Comparison of ENCODE assay signal across 8 cellular contexts in the genomic region with DNA sequence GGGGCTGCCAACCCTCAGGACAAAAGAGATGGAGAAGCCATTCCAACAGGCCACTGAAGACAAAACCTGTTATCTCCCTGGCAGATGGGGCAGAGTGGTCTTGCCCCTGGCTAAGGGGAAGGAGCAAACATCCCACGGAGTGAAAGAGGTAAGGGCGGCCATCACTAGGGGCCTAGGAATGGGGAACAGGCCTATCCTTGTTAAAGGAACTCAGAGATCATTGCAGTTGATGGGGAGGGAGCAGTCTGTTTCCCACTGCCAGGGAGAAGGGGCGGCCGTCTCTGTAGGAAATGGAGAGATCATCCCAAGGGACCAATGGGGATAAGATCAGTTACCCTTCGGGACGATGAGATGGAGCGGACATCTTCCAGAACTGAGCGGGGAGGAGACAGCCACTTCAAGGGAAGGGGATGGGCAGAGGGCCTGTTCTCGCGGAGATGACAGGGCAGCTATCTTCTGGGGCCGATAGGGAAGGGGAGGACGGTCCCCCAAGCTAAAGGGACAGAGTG. TPM values are rescaled to one million over a fixed set of nuclear protein-coding genes. Genes with fewer than 3 reads are reported as not detected.
A peak's percentile ranks its signal among the peaks of the same experiment; 100 is the strongest.
DNase-seq lines count a peak whose midpoint lies in the region; ATAC-seq and TF ChIP-seq lines count a peak whose summit lies in the region.

No MANE protein-coding gene starts in this region.

- H3K4me1 ChIP-seq in ES-I3 (ENCODE audit: insufficient read depth, low read length), result no peaks in the 10 kb centered on the region
- peaks cover 0 to 23% (median 7%) of the 10 kb centered on the region in 4 donors for H3K4me1 ChIP-seq in Peyer's patch
- H3K4me1 ChIP-seq in esophagus squamous epithelium, result peaks cover 14 to 34% (median 18%) of the 10 kb centered on the region in 3 donors
- H3K4me1 ChIP-seq in trophoblast cell (ENCODE audit: control insufficient read depth in 1 of 2, insufficient read depth in 2 of 2, low read length in 2 of 2), result peaks cover 12% of the 10 kb centered on the region in 2 experiments

- H4K91ac ChIP-seq in trophoblast cell (ENCODE audit: low read depth, low read length), result peak overlapping the region; percentile 73

- H3K27ac ChIP-seq in Peyer's patch (peak overlapping the region; percentile 75 to 85 (median 83)), esophagus squamous epithelium (peak overlapping the region; percentile 83 to 92 (median 88)), trophoblast cell (ENCODE audit: low read depth, low read length) (no peak overlapping the region)

- H2AK5ac ChIP-seq in trophoblast cell (ENCODE audit: low read length), result no peak overlapping the region

- no peak overlapping the region for H2BK5ac ChIP-seq in trophoblast cell (ENCODE audit: low read depth, low read length, poor library complexity)

- H3K14ac ChIP-seq in trophoblast cell (ENCODE audit: low read length), result peak overlapping the region; percentile 59

- H3K27me3 ChIP-seq in Peyer's patch (no peaks in the 10 kb centered on the region), esophagus squamous epithelium (no peaks in the 10 kb centered on the region), trophoblast cell (ENCODE audit: insufficient read depth, low read length) (no peaks in the 10 kb centered on the region)

- ATAC-seq in HG02588 (IDR thresholded peaks at IDR 0.05; ENCODE audit: unreplicated experiment), result no peak
- no peak for ATAC-seq in GM21390 (IDR thresholded peaks at IDR 0.05; ENCODE audit: unreplicated experiment)

- peak overlapping the region; percentile 73 for H2AFZ ChIP-seq in trophoblast cell (ENCODE audit: insufficient read depth, low read length, poor library complexity)

- H3K23ac ChIP-seq in trophoblast cell (ENCODE audit: low read length), result no peak overlapping the region

- peak overlapping the region; percentile 57; the same call in 1 of the 2 replicates for H3K9ac ChIP-seq in ES-I3 (ENCODE audit: low read depth, low read length)
- no peak overlapping the region for H3K9ac ChIP-seq in trophoblast cell (ENCODE audit: low read length)

- peak overlapping the region; percentile 82 for H3K4me2 ChIP-seq in trophoblast cell (ENCODE audit: low read length)

- no peaks in the 10 kb centered on the region for H3K9me3 ChIP-seq in ES-I3 (ENCODE audit: control insufficient read depth, insufficient read depth, low read length)
- H3K9me3 ChIP-seq in Peyer's patch, result no peaks in the 10 kb centered on the region
- no peaks in the 10 kb centered on the region for H3K9me3 ChIP-seq in esophagus squamous epithelium
- peaks cover 1% of the 10 kb centered on the region for H3K9me3 ChIP-seq in trophoblast cell (ENCODE audit: insufficient read depth, low read depth, low read length)

- no peak for TF ChIP-seq CTCF in Peyer's patch (IDR thresholded peaks at IDR 0.05)
- TF ChIP-seq CTCF in esophagus squamous epithelium (IDR thresholded peaks at IDR 0.05), result no peak
- no peak for TF ChIP-seq CTCF in GM10266 (IDR thresholded peaks at IDR 0.05; ENCODE audit: control insufficient read depth, insufficient read depth, low read depth, missing control alignments)

- H3K18ac ChIP-seq in trophoblast cell (ENCODE audit: low read length), result peak overlapping the region; percentile 44

- H3K79me1 ChIP-seq in trophoblast cell (ENCODE audit: low read length), result peaks cover 8% of the 10 kb centered on the region

- H4K12ac ChIP-seq in trophoblast cell (ENCODE audit: low read depth, low read length), result peak overlapping the region; percentile 89

- peak overlapping the region; percentile 38 for H3K4ac ChIP-seq in trophoblast cell (ENCODE audit: low read depth, low read length)

- TF ChIP-seq POLR2A in Peyer's patch (IDR thresholded peaks at IDR 0.05), result no peak
- TF ChIP-seq POLR2A in esophagus squamous epithelium (IDR thresholded peaks at IDR 0.05), result no peak

- intact Hi-C loops in esophagus squamous epithelium (cut with DNase I), result no loop called here

- DNase-seq in Peyer's patch (no peak), esophagus squamous epithelium (lab: John Stamatoyannopoulos, UW) (no peak), trophoblast cell (no peak), hypothalamus (lab: John Stamatoyannopoulos, UW) (no peak), GM10266 (ENCODE audit: extremely low spot score) (no peak)

- WGBS in esophagus squamous epithelium, 2 donors, result 12 to 18% methylated on average over 8 to 12 of the region's 12 CpGs
- WGBS in trophoblast cell (ENCODE audit: extremely low coverage, insufficient coverage, insufficient read length), result no CpG with 5 or more reads among the region's 12 CpGs

- H4K8ac ChIP-seq in trophoblast cell (ENCODE audit: low read depth, low read length), result peak overlapping the region; percentile 91

- H3K79me2 ChIP-seq in trophoblast cell (ENCODE audit: control insufficient read depth, insufficient read depth, low read length, poor library complexity), result peaks cover 9% of the 10 kb centered on the region

- H3K36me3 ChIP-seq in ES-I3 (ENCODE audit: insufficient read depth, low read length) (peaks cover 5% of the 10 kb centered on the region; the same call in 1 of the 2 replicates), Peyer's patch (peaks cover 0 to 34% (median 0%) of the 10 kb centered on the region in 3 donors), esophagus squamous epithelium (peaks cover 19 to 34% (median 24%) of the 10 kb centered on the region in 3 donors), trophoblast cell (ENCODE audit: control insufficient read depth in 1 of 2, insufficient read depth in 2 of 2, low read length in 2 of 2) (peaks cover 34% of the 10 kb centered on the region in 2 experiments)

- peak overlapping the region; percentile 65 to 96 (median 90) for H3K4me3 ChIP-seq in Peyer's patch
- peak overlapping the region; percentile 81 to 98 (median 92) for H3K4me3 ChIP-seq in esophagus squamous epithelium
- peak overlapping the region; percentile 79 for H3K4me3 ChIP-seq in trophoblast cell (ENCODE audit: low read depth, low read length)

- H2BK12ac ChIP-seq in trophoblast cell (ENCODE audit: low read length), result peak overlapping the region; percentile 42

- no peak overlapping the region for H2BK120ac ChIP-seq in trophoblast cell (ENCODE audit: insufficient read depth, low read length, poor library complexity)

RNA-seq across cellular contexts. Expression of a gene that starts 0.6 kb away (rescaled TPM):
- total RNA-seq in Peyer's patch (10 to 100 TPM; 23.9 to 40.3 (median 33.3) TPM), esophagus squamous epithelium (10 to 100 TPM; 24.4 to 36.0 (median 31.7) TPM)
- 44.5 and 47.1 TPM in 2 replicates for polyA plus RNA-seq in trophoblast cell (2013)

RNA-seq across cellular contexts. Expression of a gene that starts 20.9 kb away (rescaled TPM):
- 10 to 100 TPM; 13.3 to 64.4 (median 38.8) TPM for total RNA-seq in Peyer's patch
- total RNA-seq in esophagus squamous epithelium, result 1 to 10 TPM; 1.9 to 7.4 (median 5.3) TPM
- polyA plus RNA-seq in trophoblast cell (2013), result 15.3 and 16.6 TPM in 2 replicates

RNA-seq across cellular contexts. Expression of a gene that starts 22.4 kb away (rescaled TPM):
- total RNA-seq in Peyer's patch (1 to 10 TPM; 1.2 to 2.2 (median 1.8) TPM), esophagus squamous epithelium (under 1 TPM in 1 of 4 donors, not detected in 3; 0.19 TPM)
- 0.63 and 0.68 TPM in 2 replicates for polyA plus RNA-seq in trophoblast cell (2013)

RNA-seq across cellular contexts. Expression of a gene that starts 27.4 kb away (rescaled TPM):
- total RNA-seq in Peyer's patch, result 100 to 1,000 TPM in 1 of 4 donors, 10 to 100 TPM in 3; 25.6 to 119 (median 82.2) TPM
- 10 to 100 TPM; 30.1 to 35.9 (median 32.9) TPM for total RNA-seq in esophagus squamous epithelium
- polyA plus RNA-seq in trophoblast cell (2013), result 2.8 and 3.1 TPM in 2 replicates

RNA-seq across cellular contexts. Expression of a gene that starts 34.4 kb away (rescaled TPM):
- total RNA-seq in Peyer's patch (100 to 1,000 TPM; 122 to 182 (median 144) TPM), esophagus squamous epithelium (10 to 100 TPM; 66.1 to 96.9 (median 81.9) TPM)
- 33.7 and 35.5 TPM in 2 replicates for polyA plus RNA-seq in trophoblast cell (2013)
